In genomic region chrX:142076633-142077032, GRCh38 we compare ENCODE assay signal across 16 cellular contexts.
DNase-seq lines count a peak whose midpoint lies in the region; ATAC-seq and TF ChIP-seq lines count a peak whose summit lies in the region.
"Had no signal": no experiment of that assay in that cellular context is flagged by ENCODE, and none has a peak within 500 bp of the region (broad histone marks: within the 10 kb centered on the region; RNA-seq: fewer than 3 reads in every experiment).

No MANE protein-coding gene starts in this region.

- no peak overlapping the region for H3K27ac Mint-ChIP-seq in MCF 10A (ENCODE audit: low read depth, unreplicated experiment)
- H3K27ac Mint-ChIP-seq: CD4-positive, alpha-beta memory T cell; GM23338; H9; IgD-negative memory B cell had no signal

- ATAC-seq in left lung = peak; percentile 60
- no peak for ATAC-seq in upper lobe of right lung
- ATAC-seq: GM23338 had no signal

- H3K36me3 ChIP-seq in left lung (no peaks in the 10 kb centered on the region), upper lobe of right lung (no peaks in the 10 kb centered on the region)
- H3K36me3 ChIP-seq: BE2C had no signal

- H3K27me3 Mint-ChIP-seq in MCF 10A (ENCODE audit: insufficient read depth, unreplicated experiment) = no peaks in the 10 kb centered on the region
- H3K27me3 Mint-ChIP-seq: CD4-positive, alpha-beta memory T cell; IgD-negative memory B cell had no signal

- TF ChIP-seq CTCF in MCF 10A (IDR thresholded peaks at IDR 0.05; ENCODE audit: unreplicated experiment) (no peak), left lung (IDR thresholded peaks at IDR 0.05) (no peak), GM13976 (IDR thresholded peaks at IDR 0.05; ENCODE audit: borderline replicate concordance, control extremely low read depth, extremely low read depth, insufficient read depth, missing control alignments) (no peak), upper lobe of right lung (IDR thresholded peaks at IDR 0.05) (no peak)

- in situ Hi-C loops in T47D (cut with HindIII; ENCODE audit: low pct_unique_long_range_greater_than_20kb, low sequenced_read_pairs) = no loop called here
- in situ Hi-C loops in GM13976 (cut with MboI; ENCODE audit: low sequenced_read_pairs, unreplicated experiment) = no loop called here

- CTCF ChIA-PET in MCF 10A (lab: Yijun Ruan, JAX) = interaction anchor here (1.0 kb wide), 1 partner anchor 75 kb away, joined by 3 read pairs; no protein-coding TSS in a partner anchor

- DNase-seq in T47D (ENCODE audit: low read depth in 1 of 2, low spot score in 1 of 2) = peak; percentile 1 to 60
- DNase-seq in MCF 10A (ENCODE audit: unreplicated experiment) = no peak
- DNase-seq in NCI-H1092 (lab: John Stamatoyannopoulos, UW) = peak; percentile 2
- DNase-seq in NCI-H345 treated with DMSO at 0.1 percent for 48 hours (lab: John Stamatoyannopoulos, UW; ENCODE audit: unreplicated experiment) = peak; percentile 15
- DNase-seq in left lung = no peak
- no peak for DNase-seq in GM13976 (ENCODE audit: low spot score)
- no peak for DNase-seq in NCI-H1105 (lab: John Stamatoyannopoulos, UW)
- no peak for DNase-seq in upper lobe of right lung
- DNase-seq: BE2C; CD4-positive, alpha-beta memory T cell; DND-41; GF-D8; H9 had no signal

- POLR2A ChIA-PET in MCF 10A (lab: Yijun Ruan, JAX) = interaction anchor here (0.6 to 0.7 kb wide), 2 partner anchors 13 to 661 kb away, joined by 3 read pairs; no protein-coding TSS in a partner anchor

- no peaks in the 10 kb centered on the region for H3K4me1 Mint-ChIP-seq in MCF 10A (ENCODE audit: insufficient read depth, unreplicated experiment)
- H3K4me1 Mint-ChIP-seq: CD4-positive, alpha-beta memory T cell; GM23338; H9 had no signal

- H3K27ac ChIP-seq in left lung (no peak overlapping the region), upper lobe of right lung (no peak overlapping the region)
- H3K27ac ChIP-seq: C4-2B had no signal

- intact Hi-C loops in MCF 10A (cut with micrococcal nuclease) (no loop called here), left lung (cut with DNase I) (no loop called here), upper lobe of right lung (cut with DNase I) (no loop called here)

- peaks cover 16% of the 10 kb centered on the region for H3K9me3 Mint-ChIP-seq in MCF 10A (ENCODE audit: unreplicated experiment)

- no TSS peak for BruUV-seq in MCF 10A (replicated peaks; lab: Mats Ljungman, UMichigan)

- H3K4me1 ChIP-seq in left lung (no peaks in the 10 kb centered on the region), upper lobe of right lung (no peaks in the 10 kb centered on the region)
- H3K4me1 ChIP-seq: BE2C had no signal

- no peaks in the 10 kb centered on the region for H3K9me3 ChIP-seq in left lung
- no peaks in the 10 kb centered on the region for H3K9me3 ChIP-seq in upper lobe of right lung
- H3K9me3 ChIP-seq: BE2C had no signal

- H3K4me3 Mint-ChIP-seq in MCF 10A (ENCODE audit: unreplicated experiment) = no peak overlapping the region
- H3K4me3 Mint-ChIP-seq: CD4-positive, alpha-beta memory T cell; GM23338; H9; IgD-negative memory B cell had no signal

- H3K4me3 ChIP-seq in left lung = no peak overlapping the region
- no peak overlapping the region for H3K4me3 ChIP-seq in upper lobe of right lung
- H3K4me3 ChIP-seq: GM23338 had no signal

- H3K27me3 ChIP-seq in left lung = no peaks in the 10 kb centered on the region
- H3K27me3 ChIP-seq in upper lobe of right lung = no peaks in the 10 kb centered on the region
- H3K27me3 ChIP-seq: BE2C had no signal

- no peaks in the 10 kb centered on the region for H3K36me3 Mint-ChIP-seq in MCF 10A (ENCODE audit: insufficient read depth, unreplicated experiment)
- H3K36me3 Mint-ChIP-seq: CD4-positive, alpha-beta memory T cell; IgD-negative memory B cell had no signal

Comparison
In these comparisons a context has a peak if more than half of its experiments do, and no peak if none do; other contexts are left out.
1. DNase-seq: peak in T47D (2 of 2), NCI-H1092 (single experiment) and NCI-H345 treated with DMSO at 0.1 percent for 48 hours (single experiment); none in MCF 10A (single experiment), left lung (0 of 2), GM13976 (single experiment), NCI-H1105 (single experiment) and upper lobe of right lung (single experiment).